20 cellular contexts compared by ENCODE assay signal in the genomic region with DNA sequence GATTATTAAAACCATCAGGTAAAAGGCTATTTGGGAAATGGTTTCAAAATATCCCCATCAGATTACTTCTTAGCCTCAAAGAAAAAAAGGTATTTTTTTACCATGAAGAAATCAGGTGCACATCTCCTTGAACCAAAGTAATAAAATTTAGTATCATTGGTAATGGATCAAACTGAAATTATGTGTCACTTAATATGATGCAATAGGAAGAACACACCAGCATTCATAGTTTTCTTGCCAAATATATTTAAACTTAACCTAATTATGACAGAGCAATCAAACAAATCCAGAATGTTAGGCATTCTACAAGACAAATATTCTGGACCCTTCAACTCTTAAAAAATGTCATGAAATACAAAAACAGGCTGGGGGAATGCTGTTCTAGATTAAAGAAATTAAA. TPM values are rescaled to one million over a fixed set of nuclear protein-coding genes. Genes with fewer than 3 reads are reported as not detected.
DNase-seq lines count a peak whose midpoint lies in the region; ATAC-seq, FAIRE-seq and TF ChIP-seq lines count a peak whose summit lies in the region.
"Had no signal": no experiment of that assay in that cellular context is flagged by ENCODE, and none has a peak within 500 bp of the region (broad histone marks: within the 10 kb centered on the region; RNA-seq: fewer than 3 reads in every experiment).

No MANE protein-coding gene starts in this region.

- H3K9me1 ChIP-seq in IMR-90 (ENCODE audit: insufficient read depth, low read length) (no peaks in the 10 kb centered on the region), K562 (ENCODE audit: control insufficient read depth, insufficient read depth, low read length) (no peaks in the 10 kb centered on the region)

- H4K20me1 ChIP-seq in IMR-90 (ENCODE audit: insufficient read depth, low read length) (no peaks in the 10 kb centered on the region), K562 (replicated peaks; ENCODE audit: control insufficient read depth, insufficient read depth, low read length) (no peaks in the 10 kb centered on the region)
- H4K20me1 ChIP-seq: BLaER1 treated with 17β-estradiol and CSF1 and Interleukin-3, amounts not matched to agents 10 nM and 100 nM had no signal

- H3K4me3 ChIP-seq in A549 (no peak overlapping the region), IMR-90 (ENCODE audit: insufficient read depth, low read depth, low read length) (no peak overlapping the region), K562 (no peak overlapping the region)
- H3K4me3 ChIP-seq: BLaER1 treated with 17β-estradiol and CSF1 and Interleukin-3, amounts not matched to agents 10 nM and 100 nM had no signal

- H3K18ac ChIP-seq in IMR-90 (ENCODE audit: low read depth, low read length): no peak overlapping the region

- no peak overlapping the region for H4K8ac ChIP-seq in IMR-90 (ENCODE audit: low read depth in 2 of 2, low read length in 2 of 2)

- no peak overlapping the region for H2AK9ac ChIP-seq in IMR-90 (replicated peaks; ENCODE audit: low read depth, low read length, poor library complexity)

- no peak overlapping the region for H3K9ac ChIP-seq in IMR-90 (ENCODE audit: low read depth, low read length)
- H3K9ac ChIP-seq in K562 (ENCODE audit: insufficient read depth in 1 of 2, low read depth in 2 of 2, low read length in 2 of 2): no peak overlapping the region
- H3K9ac ChIP-seq: BLaER1 treated with 17β-estradiol and CSF1 and Interleukin-3, amounts not matched to agents 10 nM and 100 nM had no signal

- H3K4me2 ChIP-seq in A549 (no peak overlapping the region), IMR-90 (ENCODE audit: low read depth, low read length) (no peak overlapping the region), K562 (ENCODE audit: insufficient read depth, low read length) (no peak overlapping the region)
- H3K4me2 ChIP-seq: BLaER1 treated with 17β-estradiol and CSF1 and Interleukin-3, amounts not matched to agents 10 nM and 100 nM had no signal

- no peak overlapping the region for H2BK15ac ChIP-seq in IMR-90 (ENCODE audit: low read depth, low read length)

- H3K36me3 ChIP-seq in IMR-90 (ENCODE audit: control insufficient read depth, insufficient read depth, low read length) (no peaks in the 10 kb centered on the region), K562 (ENCODE audit: control insufficient read depth, insufficient read depth, low read length) (no peaks in the 10 kb centered on the region)

- H3K9me3 ChIP-seq in A549 (peaks cover 83% of the 10 kb centered on the region), IMR-90 (ENCODE audit: control insufficient read depth, insufficient read depth, low read length) (peaks cover 4% of the 10 kb centered on the region), K562 (replicated peaks; ENCODE audit: control insufficient read depth, insufficient read depth, low read depth, low read length) (no peaks in the 10 kb centered on the region; the same call in 1 of the 2 replicates)
- H3K9me3 ChIP-seq: Caco-2 had no signal

- no peak overlapping the region for H2AK5ac ChIP-seq in IMR-90 (ENCODE audit: low read depth, low read length)

- H2AFZ ChIP-seq in IMR-90 (replicated peaks; ENCODE audit: low read length, poor library complexity): no peak overlapping the region
- no peak overlapping the region for H2AFZ ChIP-seq in K562 (ENCODE audit: low read depth, low read length)

- H3K4me1 ChIP-seq in A549 (no peaks in the 10 kb centered on the region), IMR-90 (ENCODE audit: control insufficient read depth, insufficient read depth, low read length) (no peaks in the 10 kb centered on the region), K562 (replicated peaks in 1 of 2; ENCODE audit: control insufficient read depth in 2 of 2, insufficient read depth in 2 of 2, low read length in 2 of 2) (peaks cover 0 to 8% of the 10 kb centered on the region in 2 experiments; a peak in 2 of 5 replicates)
- H3K4me1 ChIP-seq: Caco-2 had no signal

- no peak overlapping the region for H3K56ac ChIP-seq in IMR-90 (ENCODE audit: extremely low read depth, insufficient read depth, low read length)

- TF ChIP-seq CTCF in A549 (IDR thresholded peaks at IDR 0.05) (no peak), IMR-90 (conservative IDR thresholded peaks at IDR 0.05; ENCODE audit: low read depth, low read length) (no peak), K562 (IDR thresholded peaks at IDR 0.05 in 2 of 3, conservative IDR thresholded peaks at IDR 0.05 in 1 of 3; ENCODE audit: insufficient read depth in 2 of 3, low read depth in 1 of 3, low read length in 3 of 3) (no peak)

- peaks cover 15% of the 10 kb centered on the region for H3K79me2 ChIP-seq in K562 (ENCODE audit: control insufficient read depth, insufficient read depth, low read length)

- ATAC-seq in A549: no peak
- no peak for ATAC-seq in IMR-90 (ENCODE audit: low read depth)
- no peak for ATAC-seq in K562
- no peak for ATAC-seq in HG03342 (IDR thresholded peaks at IDR 0.05; ENCODE audit: unreplicated experiment)
- ATAC-seq: CD8-positive, alpha-beta T cell had no signal

- in situ Hi-C loops in IMR-90 (cut with MboI; ENCODE audit: low sequenced_read_pairs): no loop called here
- in situ Hi-C loops in K562 (cut with MboI): no loop called here

- FAIRE-seq in A549 (lab: Jason Lieb, UNC) (peak; percentile 95), K562 (lab: Jason Lieb, UNC) (no peak)
- FAIRE-seq: A204.1, D721Med, G401.6, GM12891, GM19239 had no signal

- no peak for TF ChIP-seq POLR2A in A549 (IDR thresholded peaks at IDR 0.05; ENCODE audit: low read length)
- TF ChIP-seq POLR2A in IMR-90 (IDR thresholded peaks at IDR 0.05; ENCODE audit: low read depth, low read length): no peak
- no peak for TF ChIP-seq POLR2A in K562 (conservative IDR thresholded peaks at IDR 0.05)

- TF ChIP-seq RAD21 in A549 (conservative IDR thresholded peaks at IDR 0.05 in 1 of 2, IDR thresholded peaks at IDR 0.05 in 1 of 2) (no peak), IMR-90 (IDR thresholded peaks at IDR 0.05; ENCODE audit: low read length) (no peak), K562 (CRISPR knock-in tag; conservative IDR thresholded peaks at IDR 0.05 in 1 of 2, IDR thresholded peaks at IDR 0.05 in 1 of 2) (no peak)

- H3K27me3 ChIP-seq in IMR-90 (ENCODE audit: control insufficient read depth, insufficient read depth, low read length): no peaks in the 10 kb centered on the region
- no peaks in the 10 kb centered on the region for H3K27me3 ChIP-seq in K562 (ENCODE audit: control insufficient read depth in 2 of 2, insufficient read depth in 2 of 2, low read length in 2 of 2)
- H3K27me3 ChIP-seq: BLaER1 treated with 17β-estradiol and CSF1 and Interleukin-3, amounts not matched to agents 10 nM and 100 nM had no signal

- dilution Hi-C loops in IMR-90 (cut with HindIII; ENCODE audit: low sequenced_read_pairs, unreplicated experiment): no loop called here

- peaks cover 10 to 12% of the 10 kb centered on the region in 2 experiments for H3K79me1 ChIP-seq in IMR-90 (ENCODE audit: low read depth in 1 of 2, low read length in 2 of 2)

- no peak overlapping the region for H2BK5ac ChIP-seq in IMR-90 (ENCODE audit: low read depth, low read length, poor library complexity, severe bottlenecking)

- H4K91ac ChIP-seq in IMR-90 (ENCODE audit: insufficient read depth, low read depth, low read length): no peak overlapping the region

- BruUV-seq in IMR-90 (replicated peaks; lab: Mats Ljungman, UMichigan) (no TSS peak), K562 (replicated peaks; lab: Mats Ljungman, UMichigan) (no TSS peak)

- no peak overlapping the region for H3K4ac ChIP-seq in IMR-90 (ENCODE audit: low read depth, low read length)

- CTCF ChIA-PET in A549 (lab: Yijun Ruan, JAX) (no interaction called here), IMR-90 (lab: Yijun Ruan, JAX) (no interaction called here), K562 (lab: Yijun Ruan, JAX; ENCODE audit: low intra/inter-chr PET ratio) (no interaction called here)

- POLR2A ChIA-PET in A549 (lab: Yijun Ruan, JAX): no interaction called here
- POLR2A ChIA-PET in IMR-90 (lab: Charles Lee; ENCODE audit: unreplicated experiment): no interaction called here
- POLR2A ChIA-PET in K562 (lab: Yijun Ruan, JAX): no interaction called here

- H2BK20ac ChIP-seq in IMR-90 (ENCODE audit: low read depth, low read length): no peak overlapping the region

- H3K27ac ChIP-seq in A549: no peak overlapping the region
- H3K27ac ChIP-seq in IMR-90 (ENCODE audit: insufficient read depth, low read length): no peak overlapping the region
- H3K27ac ChIP-seq in K562 (ENCODE audit: extremely low read depth, low read depth, low read length): no peak overlapping the region
- H3K27ac ChIP-seq: BLaER1 treated with 17β-estradiol and CSF1 and Interleukin-3, amounts not matched to agents 10 nM and 100 nM; C4-2B had no signal

- DNase-seq in A549 (ENCODE audit: low read depth in 1 of 2, low spot score in 1 of 2) (no peak), IMR-90 (no peak), K562 (ENCODE audit: extremely low read depth in 1 of 4, low spot score in 3 of 4) (no peak)
- no peak for DNase-seq in activated CD4-positive, alpha-beta T cell treated with anti-CD3 and anti-CD28 coated beads for 48 hours
- DNase-seq: 8988T; AML-193; Caco-2; Calu3; CD4-positive, alpha-beta T cell; CD8-positive, alpha-beta T cell; DMS79 treated with DMSO at 0.1 percent for 48 hours; GF-D8 had no signal

- H3K14ac ChIP-seq in IMR-90 (replicated peaks; ENCODE audit: low read depth, low read length): no peak overlapping the region

- intact Hi-C loops in IMR-90 (cut with micrococcal nuclease) (loop anchor here (10.0 kb wide), 1 partner anchor 299 kb away; a partner anchor contains a TSS), K562 (cut with micrococcal nuclease) (no loop called here)

- no peak overlapping the region for H4K5ac ChIP-seq in IMR-90 (ENCODE audit: low read depth, low read length)

- H3K23ac ChIP-seq in IMR-90 (ENCODE audit: low read depth, low read length): no peak overlapping the region

- no peak for TF ChIP-seq EP300 in A549 (IDR thresholded peaks at IDR 0.05)
- TF ChIP-seq EP300 in K562 (IDR thresholded peaks at IDR 0.05; ENCODE audit: low read length): no peak

- H2BK120ac ChIP-seq in IMR-90 (ENCODE audit: low read depth, low read length): no peak overlapping the region

RNA-seq across cellular contexts. Expression of a gene that starts 4.1 kb away (rescaled TPM):
- polyA plus RNA-seq in A549 (2011; rRNA removed) (8.6 and 9.9 TPM in 2 replicates), A549 (2017; fragmentation: RNase III; extraction: RNeasy Plus Mini Kit Qiagen cat#74134 plus additional on column Dnase treatment) (5.4 to 6.0 TPM (median 5.9 TPM) in 3 replicates), IMR-90 (2012; rRNA removed) (1.2 and 1.5 TPM in 2 replicates), K562 (2011; rRNA removed) (2.0 and 4.3 TPM in 2 replicates), K562 (2014; fragmentation: Illumina TruSeq; extraction: Trizol) (5.1 and 5.4 TPM in 2 replicates), K562 (2014; fragmentation: Nextera tagmentation; extraction: Ambion mirVana) (1 to 10 TPM; 5.8 to 6.0 TPM), K562 (2014; rRNA removed) (2.6 and 3.0 TPM in 2 replicates)
- 0.96 and 1.4 TPM in 2 replicates for polyA plus RNA-seq in A549 (2012; cell fraction: cytosol; rRNA removed)
- polyA plus RNA-seq in A549 (2012; cell fraction: nucleus; rRNA removed): 0.70 and 0.76 TPM in 2 replicates
- polyA minus RNA-seq in A549 (2011; rRNA and poly(A)+ RNA removed): 4.8 and 7.4 TPM in 2 replicates
- total RNA-seq in IMR-90 (2012; rRNA removed) (11.7 and 14.2 TPM in 2 replicates), K562 (2014; rRNA removed) (3.8 and 5.1 TPM in 2 replicates), K562 (2014; rRNA removed; fragmentation: Illumina TruSeq; extraction: Trizol) (7.2 and 9.0 TPM in 2 replicates), K562 (2015; rRNA removed; fragmentation: Illumina TruSeq; extraction: Trizol) (4.5 and 4.7 TPM in 2 replicates), K562 (2021) (6.7 and 8.5 TPM in 2 replicates)
- polyA plus RNA-seq in IMR-90 (2012; cell fraction: cytosol; rRNA removed): 0.50 and 0.60 TPM in 2 replicates
- polyA plus RNA-seq in IMR-90 (2012; cell fraction: nucleus; rRNA removed; ENCODE audit: low replicate concordance): 0.38 and 3.1 TPM in 2 replicates
- total RNA-seq in K562 (2011; cell fraction: chromatin; rRNA removed; ENCODE audit: low replicate concordance): 6.0 and 12.5 TPM in 2 replicates
- total RNA-seq in K562 (2011; cell fraction: nucleolus; rRNA removed): 6.6 and 7.0 TPM in 2 replicates
- 4.4 and 9.2 TPM in 2 replicates for total RNA-seq in K562 (2011; cell fraction: nucleoplasm; rRNA removed)
- polyA plus RNA-seq in K562 (2011; cell fraction: cytosol; rRNA removed): 0.58 and 2.2 TPM in 2 replicates
- polyA plus RNA-seq in K562 (2011; cell fraction: nucleus; rRNA removed): 1.6 and 1.9 TPM in 2 replicates
- polyA plus RNA-seq in K562 (2012): 2.9 and 3.7 TPM in 2 replicates
- 5.4 and 11.6 TPM in 2 replicates for polyA minus RNA-seq in K562 (2011; rRNA and poly(A)+ RNA removed)
- 1.8 and 5.4 TPM in 2 replicates for polyA minus RNA-seq in K562 (2011; cell fraction: cytosol; rRNA and poly(A)+ RNA removed)
- polyA minus RNA-seq in K562 (2011; cell fraction: nucleus; rRNA and poly(A)+ RNA removed): 4.4 and 5.9 TPM in 2 replicates
